ENCODE assay signal across 16 cellular contexts in the genomic region with DNA sequence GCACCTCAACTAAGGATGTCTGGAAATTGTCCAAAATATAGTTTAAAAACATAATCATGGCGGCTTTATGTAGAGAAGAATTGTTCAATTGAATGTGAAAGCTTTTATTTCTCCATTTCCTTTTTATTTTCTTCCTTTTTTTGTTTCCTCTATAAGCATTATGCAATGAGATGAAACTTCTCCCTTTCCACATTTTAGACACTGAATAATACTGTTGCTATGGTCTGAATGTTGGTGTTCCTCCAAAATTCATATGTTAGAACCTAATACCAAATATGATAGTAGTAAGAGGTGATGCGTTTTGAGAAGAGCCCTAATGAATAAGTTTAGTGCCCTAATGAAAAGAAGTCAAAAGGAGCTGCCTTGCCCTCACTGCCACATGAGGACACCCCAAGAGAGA.
"Had no signal": no experiment of that assay in that cellular context is flagged by ENCODE, and none has a peak within 500 bp of the region (broad histone marks: within the 10 kb centered on the region; RNA-seq: fewer than 3 reads in every experiment).

No MANE protein-coding gene starts in this region.

- H3K36me3 ChIP-seq: ascending aorta, right lobe of liver, tibial nerve had no signal

- H3K4me1 ChIP-seq: ascending aorta had no signal

- H3K9me3 ChIP-seq: ascending aorta, right lobe of liver, tibial nerve had no signal

- H3K27me3 ChIP-seq: ascending aorta, right lobe of liver, tibial nerve had no signal

- H3K27ac ChIP-seq: ascending aorta, epithelial cell of prostate, right lobe of liver, tibial nerve had no signal

- FAIRE-seq: bronchial epithelial cell had no signal

- DNase-seq: activated naive CD8-positive, alpha-beta T cell treated with anti-CD3 and anti-CD28 coated beads for 36 hours; islet precursor cell; right lobe of liver; stimulated activated CD4-positive, alpha-beta T cell treated with anti-CD3 and anti-CD28 coated beads, Interleukin-4, amount 100 ng/mL, for 4 hours; stimulated activated CD8-positive, alpha-beta memory T cell treated with anti-CD3 and anti-CD28 coated beads, Interleukin-4, amount 100 ng/mL, for 48 hours; stimulated activated naive CD4-positive, alpha-beta T cell treated with Interleukin-2 at 50 U/mL for 16 hours; substantia nigra had no signal

- H3K4me2 ChIP-seq: smooth muscle cell had no signal

- H3K4me3 ChIP-seq: ascending aorta, lung, right lobe of liver, smooth muscle cell, tibial nerve had no signal

- H3K36me3 Mint-ChIP-seq: mesothelial cell of epicardium had no signal

- ATAC-seq: activated CD4-positive, CD25-positive, alpha-beta regulatory T cell treated with anti-CD3 and anti-CD28 coated beads, Interleukin-2, amount 50 U/mL, for 24 hours; right lobe of liver had no signal

- H3K4me3 Mint-ChIP-seq: activated naive CD8-positive, alpha-beta T cell treated with anti-CD3 and anti-CD28 coated beads for 36 hours; activated T-helper 1 cell treated with anti-CD3 and anti-CD28 coated beads, Interleukin-12 subunit alpha, Interleukin-12 subunit beta, Interleukin-2, Interleukin-4 antibody, amounts not matched to agents 30 ng/mL and 10 ng/mL and 1 ng/mL, durations not matched to agents 14 hours and 24 hours and 36 hours; mesothelial cell of epicardium had no signal

- H3K4me1 Mint-ChIP-seq: mesothelial cell of epicardium had no signal

- H3K27me3 Mint-ChIP-seq: activated naive CD8-positive, alpha-beta T cell treated with anti-CD3 and anti-CD28 coated beads for 36 hours had no signal

- H3K27ac Mint-ChIP-seq: activated naive CD8-positive, alpha-beta T cell treated with anti-CD3 and anti-CD28 coated beads for 36 hours; activated T-helper 1 cell treated with anti-CD3 and anti-CD28 coated beads, Interleukin-12 subunit alpha, Interleukin-12 subunit beta, Interleukin-2, Interleukin-4 antibody, amounts not matched to agents 30 ng/mL and 10 ng/mL and 1 ng/mL, durations not matched to agents 14 hours and 24 hours and 36 hours; mesothelial cell of epicardium had no signal
